In the genomic region with DNA sequence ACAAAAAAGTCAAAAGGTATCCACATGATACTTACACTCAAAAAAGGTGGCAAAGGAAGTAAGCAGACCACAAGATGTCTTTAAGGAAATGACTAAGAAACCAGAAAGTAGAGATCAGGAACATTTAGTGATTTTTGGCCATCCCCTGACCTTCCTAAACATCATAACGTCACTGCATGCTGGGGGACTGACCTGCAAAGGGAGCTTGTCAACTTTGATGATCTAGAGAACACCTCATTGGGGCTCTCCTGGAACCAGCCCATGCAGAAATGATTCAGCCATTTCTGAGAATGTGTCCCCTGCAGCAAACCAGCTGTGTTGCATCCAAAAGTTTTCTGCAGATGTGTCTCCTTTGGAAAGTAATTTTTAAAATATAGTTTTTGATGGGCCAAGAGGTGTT, we compare ENCODE assay signal across 17 cellular contexts.
A peak's percentile ranks its signal among the peaks of the same experiment; 100 is the strongest.
DNase-seq lines count a peak whose midpoint lies in the region; ATAC-seq lines count a peak whose summit lies in the region.
"Had no signal": no experiment of that assay in that cellular context is flagged by ENCODE, and none has a peak within 500 bp of the region (broad histone marks: within the 10 kb centered on the region; RNA-seq: fewer than 3 reads in every experiment).

No MANE protein-coding gene starts in this region.

- in situ Hi-C loops in G401 (cut with HindIII; ENCODE audit: low sequenced_read_pairs) = no loop called here

- peaks cover 32% of the 10 kb centered on the region for H3K4me1 Mint-ChIP-seq in activated CD8-positive, alpha-beta T cell treated with anti-CD3 and anti-CD28 coated beads, Interleukin-2, amount 10 ng/mL, durations not matched to agents 7 days and 5 days (ENCODE audit: low read depth)
- H3K4me1 Mint-ChIP-seq in immature natural killer cell = peaks cover 21 to 39% of the 10 kb centered on the region in 2 donors

- H3K4me3 Mint-ChIP-seq in activated CD8-positive, alpha-beta T cell treated with anti-CD3 and anti-CD28 coated beads, Interleukin-2, amount 10 ng/mL, durations not matched to agents 7 days and 5 days = peak overlapping the region; percentile 20
- H3K4me3 Mint-ChIP-seq in immature natural killer cell = peak overlapping the region in 2 of 5 donors; percentile 15 to 21
- H3K4me3 Mint-ChIP-seq: activated naive CD4-positive, alpha-beta T cell treated with anti-CD3 and anti-CD28 coated beads, Interleukin-2, amount 50 U/mL, for 24 hours had no signal

- H3K9me3 Mint-ChIP-seq in activated CD8-positive, alpha-beta T cell treated with anti-CD3 and anti-CD28 coated beads, Interleukin-2, amount 10 ng/mL, durations not matched to agents 7 days and 5 days (ENCODE audit: insufficient read depth) = peaks cover 4% of the 10 kb centered on the region
- peaks cover 0 to 3% (median 0%) of the 10 kb centered on the region in 6 donors for H3K9me3 Mint-ChIP-seq in immature natural killer cell

- no peaks in the 10 kb centered on the region for H3K27me3 Mint-ChIP-seq in activated CD8-positive, alpha-beta T cell treated with anti-CD3 and anti-CD28 coated beads, Interleukin-2, amount 10 ng/mL, durations not matched to agents 7 days and 5 days (ENCODE audit: low read depth)
- H3K27me3 Mint-ChIP-seq in immature natural killer cell (ENCODE audit: low read depth in 3 of 3) = peaks cover 0 to 2% (median 0%) of the 10 kb centered on the region in 3 donors
- H3K27me3 Mint-ChIP-seq: activated naive CD4-positive, alpha-beta T cell treated with anti-CD3 and anti-CD28 coated beads, Interleukin-2, amount 50 U/mL, for 24 hours had no signal

- no peak overlapping the region for H3K27ac Mint-ChIP-seq in activated CD8-positive, alpha-beta T cell treated with anti-CD3 and anti-CD28 coated beads, Interleukin-2, amount 10 ng/mL, durations not matched to agents 7 days and 5 days
- peak overlapping the region in 5 of 6 donors; percentile 3 to 39 (median 7) for H3K27ac Mint-ChIP-seq in immature natural killer cell
- H3K27ac Mint-ChIP-seq: activated naive CD4-positive, alpha-beta T cell treated with anti-CD3 and anti-CD28 coated beads, Interleukin-2, amount 50 U/mL, for 24 hours had no signal

- DNase-seq in activated CD4-positive, alpha-beta T cell treated with anti-CD3 and anti-CD28 coated beads for 48 hours = peak; percentile 15
- no peak for DNase-seq in activated CD4-positive, alpha-beta T cell treated with anti-CD3 and anti-CD28 coated beads for 1 hour
- peak; percentile 90 for DNase-seq in HT1080 (ENCODE audit: low read depth)
- peak; percentile 42 for DNase-seq in activated CD8-positive, alpha-beta T cell treated with anti-CD3 and anti-CD28 coated beads, Interleukin-2, amount 10 ng/mL, durations not matched to agents 7 days and 5 days
- DNase-seq in immature natural killer cell = peak; percentile 23 to 30 (median 29)
- no peak for DNase-seq in G401 (ENCODE audit: low spot score)
- no peak for DNase-seq in DMS53 treated with DMSO at 0.1 percent for 48 hours (lab: John Stamatoyannopoulos, UW; ENCODE audit: unreplicated experiment)
- DNase-seq: ACHN, colonic mucosa, KG1, NCI-H2107, pancreas, SW 1271, upper lobe of right lung had no signal

- CTCF ChIA-PET in activated CD8-positive, alpha-beta T cell treated with anti-CD3 and anti-CD28 coated beads, Interleukin-2, amount 10 ng/mL, durations not matched to agents 7 days and 5 days (lab: Charles Lee) = no interaction called here

- ATAC-seq in activated CD8-positive, alpha-beta T cell treated with anti-CD3 and anti-CD28 coated beads, Interleukin-2, amount 10 ng/mL, durations not matched to agents 7 days and 5 days = peak; percentile 80
- ATAC-seq in GM18498 (IDR thresholded peaks at IDR 0.05; ENCODE audit: unreplicated experiment) = no peak
- ATAC-seq: activated CD4-positive, CD25-positive, alpha-beta regulatory T cell treated with anti-CD3 and anti-CD28 coated beads, Interleukin-2, amount 50 U/mL, for 24 hours; pancreas; upper lobe of right lung had no signal

- POLR2A ChIA-PET in activated CD8-positive, alpha-beta T cell treated with anti-CD3 and anti-CD28 coated beads, Interleukin-2, amount 10 ng/mL, durations not matched to agents 7 days and 5 days (lab: Charles Lee) = no interaction called here

- peaks cover 4% of the 10 kb centered on the region for H3K36me3 Mint-ChIP-seq in activated CD8-positive, alpha-beta T cell treated with anti-CD3 and anti-CD28 coated beads, Interleukin-2, amount 10 ng/mL, durations not matched to agents 7 days and 5 days (ENCODE audit: low read depth)
- H3K36me3 Mint-ChIP-seq in immature natural killer cell = no peaks in the 10 kb centered on the region
- H3K36me3 Mint-ChIP-seq: activated naive CD4-positive, alpha-beta T cell treated with anti-CD3 and anti-CD28 coated beads, Interleukin-2, amount 50 U/mL, for 24 hours had no signal

Comparison
In these comparisons a context has a peak if more than half of its experiments do, and no peak if none do; other contexts are left out.
1. DNase-seq: peak in activated CD4-positive, alpha-beta T cell treated with anti-CD3 and anti-CD28 coated beads for 48 hours (single experiment), HT1080 (single experiment), activated CD8-positive, alpha-beta T cell treated with anti-CD3 and anti-CD28 coated beads, Interleukin-2, amount 10 ng/mL, durations not matched to agents 7 days and 5 days (single experiment) and immature natural killer cell (3 of 3); none in activated CD4-positive, alpha-beta T cell treated with anti-CD3 and anti-CD28 coated beads for 1 hour (single experiment), G401 (single experiment) and DMS53 treated with DMSO at 0.1 percent for 48 hours (single experiment).